Comparison of ENCODE assay signal across 1 cellular context in the genomic region with DNA sequence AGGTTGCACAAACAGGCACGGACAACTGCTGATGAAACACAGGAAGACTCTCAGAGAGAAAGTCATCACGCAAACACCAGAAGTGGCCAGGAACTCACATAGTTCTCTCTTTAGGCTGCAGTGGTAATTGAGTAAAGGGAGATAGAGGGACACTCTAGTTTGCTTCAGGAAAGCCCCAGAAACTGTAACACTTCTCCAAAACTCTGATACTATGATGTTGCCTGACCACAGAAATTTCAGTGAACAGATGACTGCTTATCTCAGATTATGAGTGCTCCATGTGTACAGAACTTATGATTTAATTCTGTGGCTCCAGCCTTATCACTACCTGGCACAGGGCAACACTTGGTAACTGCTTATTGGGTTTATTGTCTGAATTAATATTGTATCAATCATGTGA.
A peak's percentile ranks its signal among the peaks of the same experiment; 100 is the strongest.
TF ChIP-seq lines count a peak whose summit lies in the region.

No MANE protein-coding gene starts in this region.

TF ChIP-seq in GM12878, 131 proteins besides CTCF, POLR2A, EP300 and RAD21 (continued from another document):
- TF ChIP-seq, protein P1, sequence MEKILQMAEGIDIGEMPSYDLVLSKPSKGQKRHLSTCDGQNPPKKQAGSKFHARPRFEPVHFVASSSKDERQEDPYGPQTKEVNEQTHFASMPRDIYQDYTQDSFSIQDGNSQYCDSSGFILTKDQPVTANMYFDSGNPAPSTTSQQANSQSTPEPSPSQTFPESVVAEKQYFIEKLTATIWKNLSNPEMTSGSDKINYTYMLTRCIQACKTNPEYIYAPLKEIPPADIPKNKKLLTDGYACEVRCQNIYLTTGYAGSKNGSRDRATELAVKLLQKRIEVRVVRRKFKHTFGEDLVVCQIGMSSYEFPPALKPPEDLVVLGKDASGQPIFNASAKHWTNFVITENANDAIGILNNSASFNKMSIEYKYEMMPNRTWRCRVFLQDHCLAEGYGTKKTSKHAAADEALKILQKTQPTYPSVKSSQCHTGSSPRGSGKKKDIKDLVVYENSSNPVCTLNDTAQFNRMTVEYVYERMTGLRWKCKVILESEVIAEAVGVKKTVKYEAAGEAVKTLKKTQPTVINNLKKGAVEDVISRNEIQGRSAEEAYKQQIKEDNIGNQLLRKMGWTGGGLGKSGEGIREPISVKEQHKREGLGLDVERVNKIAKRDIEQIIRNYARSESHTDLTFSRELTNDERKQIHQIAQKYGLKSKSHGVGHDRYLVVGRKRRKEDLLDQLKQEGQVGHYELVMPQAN (conservative IDR thresholded peaks at IDR 0.05), result no peak
- TF ChIP-seq RELA (IDR thresholded peaks at IDR 0.05; ENCODE audit: borderline replicate concordance, partially characterized antibody), result no peak
- TF ChIP-seq EZH2 (IDR thresholded peaks at IDR 0.05; ENCODE audit: borderline replicate concordance, control insufficient read depth, low read depth, low read length), result no peak
- TF ChIP-seq SPI1 (IDR thresholded peaks at IDR 0.05; ENCODE audit: borderline replicate concordance, insufficient read depth, low read depth, low read length), result peak; percentile 38; the same call in 1 of the 2 replicates
- TF ChIP-seq, protein P2, sequence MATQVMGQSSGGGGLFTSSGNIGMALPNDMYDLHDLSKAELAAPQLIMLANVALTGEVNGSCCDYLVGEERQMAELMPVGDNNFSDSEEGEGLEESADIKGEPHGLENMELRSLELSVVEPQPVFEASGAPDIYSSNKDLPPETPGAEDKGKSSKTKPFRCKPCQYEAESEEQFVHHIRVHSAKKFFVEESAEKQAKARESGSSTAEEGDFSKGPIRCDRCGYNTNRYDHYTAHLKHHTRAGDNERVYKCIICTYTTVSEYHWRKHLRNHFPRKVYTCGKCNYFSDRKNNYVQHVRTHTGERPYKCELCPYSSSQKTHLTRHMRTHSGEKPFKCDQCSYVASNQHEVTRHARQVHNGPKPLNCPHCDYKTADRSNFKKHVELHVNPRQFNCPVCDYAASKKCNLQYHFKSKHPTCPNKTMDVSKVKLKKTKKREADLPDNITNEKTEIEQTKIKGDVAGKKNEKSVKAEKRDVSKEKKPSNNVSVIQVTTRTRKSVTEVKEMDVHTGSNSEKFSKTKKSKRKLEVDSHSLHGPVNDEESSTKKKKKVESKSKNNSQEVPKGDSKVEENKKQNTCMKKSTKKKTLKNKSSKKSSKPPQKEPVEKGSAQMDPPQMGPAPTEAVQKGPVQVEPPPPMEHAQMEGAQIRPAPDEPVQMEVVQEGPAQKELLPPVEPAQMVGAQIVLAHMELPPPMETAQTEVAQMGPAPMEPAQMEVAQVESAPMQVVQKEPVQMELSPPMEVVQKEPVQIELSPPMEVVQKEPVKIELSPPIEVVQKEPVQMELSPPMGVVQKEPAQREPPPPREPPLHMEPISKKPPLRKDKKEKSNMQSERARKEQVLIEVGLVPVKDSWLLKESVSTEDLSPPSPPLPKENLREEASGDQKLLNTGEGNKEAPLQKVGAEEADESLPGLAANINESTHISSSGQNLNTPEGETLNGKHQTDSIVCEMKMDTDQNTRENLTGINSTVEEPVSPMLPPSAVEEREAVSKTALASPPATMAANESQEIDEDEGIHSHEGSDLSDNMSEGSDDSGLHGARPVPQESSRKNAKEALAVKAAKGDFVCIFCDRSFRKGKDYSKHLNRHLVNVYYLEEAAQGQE (IDR thresholded peaks at IDR 0.05; ENCODE audit: low read depth, low read length), result no peak
- TF ChIP-seq, protein P3, sequence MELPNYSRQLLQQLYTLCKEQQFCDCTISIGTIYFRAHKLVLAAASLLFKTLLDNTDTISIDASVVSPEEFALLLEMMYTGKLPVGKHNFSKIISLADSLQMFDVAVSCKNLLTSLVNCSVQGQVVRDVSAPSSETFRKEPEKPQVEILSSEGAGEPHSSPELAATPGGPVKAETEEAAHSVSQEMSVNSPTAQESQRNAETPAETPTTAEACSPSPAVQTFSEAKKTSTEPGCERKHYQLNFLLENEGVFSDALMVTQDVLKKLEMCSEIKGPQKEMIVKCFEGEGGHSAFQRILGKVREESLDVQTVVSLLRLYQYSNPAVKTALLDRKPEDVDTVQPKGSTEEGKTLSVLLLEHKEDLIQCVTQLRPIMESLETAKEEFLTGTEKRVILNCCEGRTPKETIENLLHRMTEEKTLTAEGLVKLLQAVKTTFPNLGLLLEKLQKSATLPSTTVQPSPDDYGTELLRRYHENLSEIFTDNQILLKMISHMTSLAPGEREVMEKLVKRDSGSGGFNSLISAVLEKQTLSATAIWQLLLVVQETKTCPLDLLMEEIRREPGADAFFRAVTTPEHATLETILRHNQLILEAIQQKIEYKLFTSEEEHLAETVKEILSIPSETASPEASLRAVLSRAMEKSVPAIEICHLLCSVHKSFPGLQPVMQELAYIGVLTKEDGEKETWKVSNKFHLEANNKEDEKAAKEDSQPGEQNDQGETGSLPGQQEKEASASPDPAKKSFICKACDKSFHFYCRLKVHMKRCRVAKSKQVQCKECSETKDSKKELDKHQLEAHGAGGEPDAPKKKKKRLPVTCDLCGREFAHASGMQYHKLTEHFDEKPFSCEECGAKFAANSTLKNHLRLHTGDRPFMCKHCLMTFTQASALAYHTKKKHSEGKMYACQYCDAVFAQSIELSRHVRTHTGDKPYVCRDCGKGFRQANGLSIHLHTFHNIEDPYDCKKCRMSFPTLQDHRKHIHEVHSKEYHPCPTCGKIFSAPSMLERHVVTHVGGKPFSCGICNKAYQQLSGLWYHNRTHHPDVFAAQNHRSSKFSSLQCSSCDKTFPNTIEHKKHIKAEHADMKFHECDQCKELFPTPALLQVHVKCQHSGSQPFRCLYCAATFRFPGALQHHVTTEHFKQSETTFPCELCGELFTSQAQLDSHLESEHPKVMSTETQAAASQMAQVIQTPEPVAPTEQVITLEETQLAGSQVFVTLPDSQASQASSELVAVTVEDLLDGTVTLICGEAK (IDR thresholded peaks at IDR 0.05; ENCODE audit: borderline replicate concordance), result no peak
- no peak for TF ChIP-seq RAD51 (IDR thresholded peaks at IDR 0.05)
- TF ChIP-seq, protein P4, sequence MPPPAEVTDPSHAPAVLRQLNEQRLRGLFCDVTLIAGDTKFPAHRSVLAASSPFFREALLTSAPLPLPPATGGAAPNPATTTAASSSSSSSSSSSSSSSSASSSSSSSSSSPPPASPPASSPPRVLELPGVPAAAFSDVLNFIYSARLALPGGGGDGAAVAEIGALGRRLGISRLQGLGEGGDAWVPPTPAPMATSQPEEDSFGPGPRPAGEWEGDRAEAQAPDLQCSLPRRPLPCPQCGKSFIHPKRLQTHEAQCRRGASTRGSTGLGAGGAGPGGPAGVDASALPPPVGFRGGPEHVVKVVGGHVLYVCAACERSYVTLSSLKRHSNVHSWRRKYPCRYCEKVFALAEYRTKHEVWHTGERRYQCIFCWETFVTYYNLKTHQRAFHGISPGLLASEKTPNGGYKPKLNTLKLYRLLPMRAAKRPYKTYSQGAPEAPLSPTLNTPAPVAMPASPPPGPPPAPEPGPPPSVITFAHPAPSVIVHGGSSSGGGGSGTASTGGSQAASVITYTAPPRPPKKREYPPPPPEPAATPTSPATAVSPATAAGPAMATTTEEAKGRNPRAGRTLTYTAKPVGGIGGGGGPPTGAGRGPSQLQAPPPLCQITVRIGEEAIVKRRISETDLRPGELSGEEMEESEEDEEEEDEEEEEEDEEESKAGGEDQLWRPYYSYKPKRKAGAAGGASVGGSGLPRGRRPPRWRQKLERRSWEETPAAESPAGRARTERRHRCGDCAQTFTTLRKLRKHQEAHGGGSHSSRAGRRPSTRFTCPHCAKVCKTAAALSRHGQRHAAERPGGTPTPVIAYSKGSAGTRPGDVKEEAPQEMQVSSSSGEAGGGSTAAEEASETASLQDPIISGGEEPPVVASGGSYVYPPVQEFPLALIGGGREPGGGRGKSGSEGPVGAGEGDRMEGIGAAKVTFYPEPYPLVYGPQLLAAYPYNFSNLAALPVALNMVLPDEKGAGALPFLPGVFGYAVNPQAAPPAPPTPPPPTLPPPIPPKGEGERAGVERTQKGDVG (CRISPR knock-in tag; IDR thresholded peaks at IDR 0.05), result no peak
- no peak for TF ChIP-seq ZNF217 (IDR thresholded peaks at IDR 0.05)
- no peak for TF ChIP-seq CBX5 (IDR thresholded peaks at IDR 0.05; ENCODE audit: low read depth)
TF ChIP-seq in GM12878: peak in this region for 2.
